ENCODE assay signal across 1 cellular context in genomic region chr17:78360371-78361226, GRCh38.
TF ChIP-seq lines count a peak whose summit lies in the region.

No MANE protein-coding gene starts in this region.

TF ChIP-seq in HEK293, 187 proteins besides CTCF, POLR2A, EP300 and RAD21 (continued from another document and continues in another):
- TF ChIP-seq PRDM2 (tag by site-specific recombination; IDR thresholded peaks at IDR 0.05; ENCODE audit: borderline replicate concordance) (no peak), ZNF658 (tag by site-specific recombination; IDR thresholded peaks at IDR 0.05) (no peak), ZSCAN18 (tag by site-specific recombination; IDR thresholded peaks at IDR 0.05) (no peak), ZNF155 (tag by site-specific recombination; IDR thresholded peaks at IDR 0.05) (no peak), ZNF211 (tag by site-specific recombination; IDR thresholded peaks at IDR 0.05; ENCODE audit: low read depth) (no peak), KLF8 (tag by site-specific recombination; IDR thresholded peaks at IDR 0.05) (peak; percentile 57; the same call in 1 of the 2 replicates), ZNF518A (tag by site-specific recombination; conservative IDR thresholded peaks at IDR 0.05; ENCODE audit: low read depth) (no peak), ZEB2 (tag by site-specific recombination; IDR thresholded peaks at IDR 0.05) (peak; percentile 92; the same call in 1 of the 2 replicates), ZNF302 (tag by site-specific recombination; IDR thresholded peaks at IDR 0.05; ENCODE audit: low read depth) (no peak), ZNF239 (tag by site-specific recombination; IDR thresholded peaks at IDR 0.05) (no peak), TRIM28 (IDR thresholded peaks at IDR 0.05; ENCODE audit: borderline replicate concordance, low read length) (no peak), ZXDB (tag by site-specific recombination; IDR thresholded peaks at IDR 0.05) (no peak), ZNF843 (tag by site-specific recombination; IDR thresholded peaks at IDR 0.05) (peak; percentile 16; the same call in 1 of the 2 replicates), ZNF785 (tag by site-specific recombination; IDR thresholded peaks at IDR 0.05) (no peak), ZNF664 (tag by site-specific recombination; IDR thresholded peaks at IDR 0.05) (no peak), ZNF335 (tag by site-specific recombination; conservative IDR thresholded peaks at IDR 0.05) (peak; percentile 96), ZNF837 (tag by site-specific recombination; IDR thresholded peaks at IDR 0.05) (no peak), ZNF600 (tag by site-specific recombination; IDR thresholded peaks at IDR 0.05) (peak; percentile 77; the same call in 1 of the 2 replicates), ZNF174 (tag by site-specific recombination; IDR thresholded peaks at IDR 0.05) (no peak), ZBTB49 (tag by site-specific recombination; IDR thresholded peaks at IDR 0.05; ENCODE audit: low read depth) (no peak), IKZF3 (tag by site-specific recombination; IDR thresholded peaks at IDR 0.05) (peak; percentile 83), ZNF280C (tag by site-specific recombination; IDR thresholded peaks at IDR 0.05) (no peak), ZNF747 (tag by site-specific recombination; IDR thresholded peaks at IDR 0.05) (no peak), INSM2 (tag by site-specific recombination; IDR thresholded peaks at IDR 0.05) (no peak), ZNF10 (tag by site-specific recombination; IDR thresholded peaks at IDR 0.05) (no peak), AEBP2 (tag by site-specific recombination; IDR thresholded peaks at IDR 0.05; ENCODE audit: borderline replicate concordance) (no peak), ZNF362 (tag by site-specific recombination; IDR thresholded peaks at IDR 0.05) (no peak), ZNF324 (tag by site-specific recombination; IDR thresholded peaks at IDR 0.05) (no peak), ZNF660 (tag by site-specific recombination; IDR thresholded peaks at IDR 0.05) (peak; percentile 49; the same call in 1 of the 2 replicates), BCL6B (tag by site-specific recombination; IDR thresholded peaks at IDR 0.05) (no peak), ZNF24 (tag by site-specific recombination; IDR thresholded peaks at IDR 0.05) (no peak), ZNF341 (tag by site-specific recombination; IDR thresholded peaks at IDR 0.05; ENCODE audit: low read depth) (peak; percentile 24), ZNF121 (tag by site-specific recombination; IDR thresholded peaks at IDR 0.05) (no peak)
